In genomic region chr6:100307561-100307960, GRCh38 we compare ENCODE assay signal across 24 cellular contexts.
"Had no signal": no experiment of that assay in that cellular context is flagged by ENCODE, and none has a peak within 500 bp of the region (broad histone marks: within the 10 kb centered on the region; RNA-seq: fewer than 3 reads in every experiment).

No MANE protein-coding gene starts in this region.

- DNase-seq: activated CD4-positive, alpha-beta T cell treated with anti-CD3 and anti-CD28 coated beads for 36 hours; activated CD4-positive, alpha-beta T cell treated with anti-CD3 and anti-CD28 coated beads, Interleukin-2, amount 50 U/mL, for 1 hour; activated CD8-positive, alpha-beta memory T cell treated with anti-CD3 and anti-CD28 coated beads, Interleukin-2, amount 50 U/mL, for 4 hours; activated CD8-positive, alpha-beta T cell treated with anti-CD3 and anti-CD28 coated beads for 36 hours; activated gamma-delta T cell treated with Interleukin-2 at 50 U/mL for 16 hours; activated naive CD4-positive, alpha-beta T cell treated with anti-CD3 and anti-CD28 coated beads, Interleukin-2, amount 10 ng/mL, durations not matched to agents 7 days and 5 days; activated naive CD8-positive, alpha-beta T cell treated with anti-CD3 and anti-CD28 coated beads for 36 hours; activated T-cell treated with anti-CD3 and anti-CD28 coated beads, Interleukin-2, amount 50 U/mL, for 72 hours; anterior cingulate cortex; MM.1S; NCI-H1105; NCI-H1436; NCI-H1694 treated with DMSO at 0.1 percent for 48 hours; NCI-H2029 treated with DMSO at 0.1 percent for 48 hours; NCI-H345; NCI-H510A; NCI-H526 treated with DMSO at 0.1 percent for 48 hours; NK-92 treated with Interleukin-12 subunit alpha and Interleukin-12 subunit beta, amount 100 ng/mL, for 24 hours; SIG-M5; T-cell; T-helper 2 cell had no signal

- H3K4me3 Mint-ChIP-seq: activated CD4-positive, alpha-beta T cell treated with anti-CD3 and anti-CD28 coated beads for 36 hours; activated CD8-positive, alpha-beta T cell treated with anti-CD3 and anti-CD28 coated beads for 36 hours; activated naive CD4-positive, alpha-beta T cell treated with anti-CD3 and anti-CD28 coated beads, Interleukin-2, amount 10 ng/mL, durations not matched to agents 7 days and 5 days; activated naive CD8-positive, alpha-beta T cell treated with anti-CD3 and anti-CD28 coated beads for 36 hours; activated T-cell treated with anti-CD3 and anti-CD28 coated beads, Interleukin-2, amount 50 U/mL, for 72 hours; T-cell had no signal

- H3K9me3 Mint-ChIP-seq: activated CD8-positive, alpha-beta T cell treated with anti-CD3 and anti-CD28 coated beads for 36 hours; activated naive CD4-positive, alpha-beta T cell treated with anti-CD3 and anti-CD28 coated beads, Interleukin-2, amount 10 ng/mL, durations not matched to agents 7 days and 5 days; activated naive CD8-positive, alpha-beta T cell treated with anti-CD3 and anti-CD28 coated beads for 36 hours; activated T-cell treated with anti-CD3 and anti-CD28 coated beads, Interleukin-2, amount 50 U/mL, for 72 hours; activated T-helper 2 cell treated with anti-CD3 and anti-CD28 coated beads, Interferon-gamma antibody, Interleukin-2, Interleukin-4, amounts not matched to agents 10 μg/mL and 5 μg/mL and 100 μg/mL, durations not matched to agents 14 hours and 24 hours and 36 hours had no signal

- H3K36me3 Mint-ChIP-seq: activated naive CD4-positive, alpha-beta T cell treated with anti-CD3 and anti-CD28 coated beads, Interleukin-2, amount 10 ng/mL, durations not matched to agents 7 days and 5 days; activated naive CD8-positive, alpha-beta T cell treated with anti-CD3 and anti-CD28 coated beads for 36 hours; T-cell had no signal

- H3K27ac Mint-ChIP-seq: activated CD4-positive, alpha-beta T cell treated with anti-CD3 and anti-CD28 coated beads for 36 hours; activated CD8-positive, alpha-beta T cell treated with anti-CD3 and anti-CD28 coated beads for 36 hours; activated naive CD4-positive, alpha-beta T cell treated with anti-CD3 and anti-CD28 coated beads, Interleukin-2, amount 10 ng/mL, durations not matched to agents 7 days and 5 days; activated naive CD8-positive, alpha-beta T cell treated with anti-CD3 and anti-CD28 coated beads for 36 hours; activated T-cell treated with anti-CD3 and anti-CD28 coated beads, Interleukin-2, amount 50 U/mL, for 72 hours; activated T-helper 2 cell treated with anti-CD3 and anti-CD28 coated beads, Interferon-gamma antibody, Interleukin-2, Interleukin-4, amounts not matched to agents 10 μg/mL and 5 μg/mL and 100 μg/mL, durations not matched to agents 14 hours and 24 hours and 36 hours; T-cell had no signal

- H3K27me3 Mint-ChIP-seq: activated naive CD4-positive, alpha-beta T cell treated with anti-CD3 and anti-CD28 coated beads, Interleukin-2, amount 10 ng/mL, durations not matched to agents 7 days and 5 days; activated naive CD8-positive, alpha-beta T cell treated with anti-CD3 and anti-CD28 coated beads for 36 hours; T-cell had no signal

- H3K4me1 Mint-ChIP-seq: activated CD4-positive, alpha-beta T cell treated with anti-CD3 and anti-CD28 coated beads for 36 hours; activated naive CD4-positive, alpha-beta T cell treated with anti-CD3 and anti-CD28 coated beads, Interleukin-2, amount 10 ng/mL, durations not matched to agents 7 days and 5 days; activated naive CD8-positive, alpha-beta T cell treated with anti-CD3 and anti-CD28 coated beads for 36 hours; T-cell had no signal

- H3K27ac ChIP-seq: VCaP had no signal

- ATAC-seq: activated CD4-positive, alpha-beta T cell treated with anti-CD3 and anti-CD28 coated beads for 36 hours; activated CD8-positive, alpha-beta T cell treated with anti-CD3 and anti-CD28 coated beads for 36 hours; activated T-cell treated with anti-CD3 and anti-CD28 coated beads, Interleukin-2, amount 50 U/mL, for 72 hours; T-cell had no signal

- FAIRE-seq: RCC 7860 had no signal
